ENCODE assay signal across 9 cellular contexts in the genomic region with DNA sequence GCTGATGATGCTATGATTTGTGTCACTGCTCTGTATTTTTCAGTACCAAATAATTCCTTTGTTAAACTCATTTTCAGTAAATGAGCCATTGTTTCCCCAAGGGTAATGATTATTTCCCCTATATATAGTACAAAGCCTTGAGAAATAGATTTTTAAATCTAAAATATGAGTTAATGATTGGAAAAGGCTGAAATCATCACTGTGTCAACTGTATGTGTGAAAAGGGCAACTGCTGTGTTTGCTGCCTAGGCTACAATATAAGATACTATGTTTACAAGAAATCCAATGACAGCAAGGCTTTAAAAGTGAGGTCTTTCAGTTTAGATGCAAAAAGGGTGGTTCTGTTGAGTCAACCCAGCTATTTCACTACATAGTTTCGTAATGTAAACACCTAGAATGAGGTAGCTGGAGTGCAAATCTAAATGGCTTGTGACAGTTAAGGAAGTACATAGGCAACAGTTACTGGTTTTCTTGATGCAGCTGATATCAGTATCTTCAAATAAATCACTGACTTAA. TPM values are rescaled to one million over a fixed set of nuclear protein-coding genes. Genes with fewer than 3 reads are reported as not detected.
DNase-seq lines count a peak whose midpoint lies in the region; ATAC-seq, FAIRE-seq and TF ChIP-seq lines count a peak whose summit lies in the region.
"Had no signal": no experiment of that assay in that cellular context is flagged by ENCODE, and none has a peak within 500 bp of the region (broad histone marks: within the 10 kb centered on the region; RNA-seq: fewer than 3 reads in every experiment).

No MANE protein-coding gene starts in this region.

- no peak overlapping the region for H3K4me3 ChIP-seq in AG04450 (ENCODE audit: low read depth, low read length)
- no peak overlapping the region for H3K4me3 ChIP-seq in skeletal muscle cell (ENCODE audit: low read depth, low read length)

- POLR2A ChIA-PET in AG04450 (lab: Yijun Ruan, JAX), result interaction anchor here (0.7 kb wide), 1 partner anchor 278 kb away, joined by 3 read pairs; the partner anchor contains the start of gene TNFAIP1

- TF ChIP-seq CTCF in AG04450 (IDR thresholded peaks at IDR 0.05; ENCODE audit: low read depth, low read length), result no peak

- H3K36me3 Mint-ChIP-seq in activated naive CD8-positive, alpha-beta T cell treated with anti-CD3 and anti-CD28 coated beads, Interleukin-2, amount 50 U/mL, for 24 hours (ENCODE audit: low read depth), result peaks cover 1% of the 10 kb centered on the region

- peaks cover 40% of the 10 kb centered on the region for H3K4me1 Mint-ChIP-seq in activated naive CD8-positive, alpha-beta T cell treated with anti-CD3 and anti-CD28 coated beads, Interleukin-2, amount 50 U/mL, for 24 hours

- no peaks in the 10 kb centered on the region for H3K9me3 Mint-ChIP-seq in activated naive CD8-positive, alpha-beta T cell treated with anti-CD3 and anti-CD28 coated beads, Interleukin-2, amount 50 U/mL, for 24 hours
- H3K9me3 Mint-ChIP-seq: activated naive CD8-positive, alpha-beta T cell treated with anti-CD3 and anti-CD28 coated beads, Interleukin-2, amount 10 ng/mL, durations not matched to agents 7 days and 5 days had no signal

- CTCF ChIA-PET in AG04450 (lab: Charles Lee), result interaction anchor here (0.5 to 1.3 kb wide), 3 partner anchors 16 to 271 kb away, joined by 3 read pairs; no protein-coding TSS in a partner anchor

- ATAC-seq in HG03139 (IDR thresholded peaks at IDR 0.05; ENCODE audit: unreplicated experiment), result peak; percentile 75
- ATAC-seq in activated naive CD8-positive, alpha-beta T cell treated with anti-CD3 and anti-CD28 coated beads, Interleukin-2, amount 50 U/mL, for 24 hours, result peak; percentile 73

- FAIRE-seq in GM19239 (lab: Jason Lieb, UNC), result peak; percentile 96

- H3K27ac Mint-ChIP-seq in activated naive CD8-positive, alpha-beta T cell treated with anti-CD3 and anti-CD28 coated beads, Interleukin-2, amount 50 U/mL, for 24 hours, result no peak overlapping the region
- H3K27ac Mint-ChIP-seq: activated naive CD8-positive, alpha-beta T cell treated with anti-CD3 and anti-CD28 coated beads, Interleukin-2, amount 10 ng/mL, durations not matched to agents 7 days and 5 days had no signal

- H3K27me3 ChIP-seq in AG04450 (ENCODE audit: control insufficient read depth, insufficient read depth, low read length), result no peaks in the 10 kb centered on the region

- no peaks in the 10 kb centered on the region for H3K9me3 ChIP-seq in AG04450 (ENCODE audit: control insufficient read depth, insufficient read depth, low read length)

- no peak overlapping the region for H3K4me3 Mint-ChIP-seq in activated naive CD8-positive, alpha-beta T cell treated with anti-CD3 and anti-CD28 coated beads, Interleukin-2, amount 50 U/mL, for 24 hours
- H3K4me3 Mint-ChIP-seq: activated naive CD8-positive, alpha-beta T cell treated with anti-CD3 and anti-CD28 coated beads, Interleukin-2, amount 10 ng/mL, durations not matched to agents 7 days and 5 days had no signal

- H3K27me3 Mint-ChIP-seq in activated naive CD8-positive, alpha-beta T cell treated with anti-CD3 and anti-CD28 coated beads, Interleukin-2, amount 50 U/mL, for 24 hours, result no peaks in the 10 kb centered on the region
- H3K27me3 Mint-ChIP-seq: activated naive CD8-positive, alpha-beta T cell treated with anti-CD3 and anti-CD28 coated beads, Interleukin-2, amount 10 ng/mL, durations not matched to agents 7 days and 5 days had no signal

- DNase-seq in AG04450 (ENCODE audit: low read depth, low spot score) (peak; percentile 43), GM19239 (ENCODE audit: insufficient read length, low spot score) (peak; percentile 12), skeletal muscle cell (ENCODE audit: low read depth) (peak; percentile 18), NCI-H2081 treated with DMSO at 0.1 percent for 48 hours (lab: John Stamatoyannopoulos, UW) (no peak), HK-2 (ENCODE audit: unreplicated experiment) (no peak), GM19240 (ENCODE audit: insufficient read length, low spot score) (no peak)
- no peak for DNase-seq in activated naive CD8-positive, alpha-beta T cell treated with anti-CD3 and anti-CD28 coated beads, Interleukin-2, amount 50 U/mL, for 24 hours
- DNase-seq: activated naive CD8-positive, alpha-beta T cell treated with anti-CD3 and anti-CD28 coated beads, Interleukin-2, amount 10 ng/mL, durations not matched to agents 7 days and 5 days had no signal

- H3K27ac ChIP-seq in AG04450 (ENCODE audit: low read depth, low read length), result no peak overlapping the region

RNA-seq across cellular contexts. Expression of gene NLK, which starts 15.3 kb away (rescaled TPM):
- 24.5 and 24.6 TPM in 2 replicates for polyA plus RNA-seq in AG04450 (2011; rRNA removed)
- 48.8 and 59.2 TPM in 2 replicates for polyA minus RNA-seq in AG04450 (2011; rRNA and poly(A)+ RNA removed)

Comparison
In these comparisons a context has a peak if more than half of its experiments do, and no peak if none do; other contexts are left out.
1. DNase-seq: peak in AG04450 (single experiment), GM19239 (single experiment) and skeletal muscle cell (single experiment); none in activated naive CD8-positive, alpha-beta T cell treated with anti-CD3 and anti-CD28 coated beads, Interleukin-2, amount 50 U/mL, for 24 hours (single experiment), NCI-H2081 treated with DMSO at 0.1 percent for 48 hours (single experiment), HK-2 (single experiment) and GM19240 (single experiment).